Comparison of ENCODE assay signal across 8 cellular contexts in the genomic region with DNA sequence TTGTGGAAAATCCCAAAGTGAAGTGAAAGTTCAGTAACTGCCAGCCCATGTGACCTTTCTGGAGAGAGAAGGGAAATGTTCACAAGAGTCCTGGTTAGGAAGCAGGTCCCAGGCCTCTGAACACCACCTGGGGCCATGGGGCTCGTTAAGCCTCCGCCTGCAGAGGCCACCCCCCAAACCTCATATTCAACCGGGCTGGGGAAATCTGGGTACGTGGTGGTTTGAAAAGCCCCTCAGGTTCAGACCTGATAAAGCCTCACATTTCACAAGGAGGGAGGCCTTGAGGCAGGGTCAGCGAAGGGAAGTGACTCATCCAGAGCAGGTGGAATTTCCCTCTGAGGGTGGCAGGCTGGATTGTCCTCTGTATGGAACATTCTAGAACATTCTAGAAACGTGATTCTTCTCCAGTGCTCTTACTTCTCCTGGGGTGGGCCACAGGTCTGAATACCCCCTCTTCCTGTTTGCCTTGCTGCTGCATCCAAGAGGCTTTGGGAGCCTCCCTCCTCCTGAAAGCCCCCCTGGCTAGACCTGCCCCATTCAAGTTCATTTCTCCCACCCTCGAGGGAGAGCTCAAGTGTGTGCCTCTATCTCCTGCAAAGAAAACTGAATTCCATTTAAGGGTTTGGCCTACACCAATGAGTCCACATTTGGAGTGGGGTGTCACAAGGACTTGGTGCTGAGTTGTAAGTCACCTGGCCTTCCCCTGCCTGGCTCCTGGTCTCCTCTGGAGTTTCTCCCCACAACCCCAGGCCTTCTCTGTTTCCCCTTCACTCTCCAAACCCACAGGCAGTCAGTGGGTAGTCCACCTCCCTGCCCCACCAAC. TPM values are rescaled to one million over a fixed set of nuclear protein-coding genes. Genes with fewer than 3 reads are reported as not detected.
DNase-seq lines count a peak whose midpoint lies in the region; ATAC-seq and TF ChIP-seq lines count a peak whose summit lies in the region.

No MANE protein-coding gene starts in this region.

- H3K4me1 Mint-ChIP-seq in activated T-helper 17 cell treated with anti-CD3 and anti-CD28 coated beads, Interleukin-2, amount 50 U/mL, for 72 hours = peaks cover 40% of the 10 kb centered on the region

- peak; percentile 20 for ATAC-seq in HG03457 (IDR thresholded peaks at IDR 0.05; ENCODE audit: unreplicated experiment)
- ATAC-seq in activated T-helper 17 cell treated with anti-CD3 and anti-CD28 coated beads, Interleukin-2, amount 50 U/mL, for 72 hours (replicated peaks) = peak; percentile 59
- peak in 1 of 2 donors; percentile 8 for ATAC-seq in lower lobe of right lung

- no peaks in the 10 kb centered on the region for H3K36me3 ChIP-seq in lower lobe of right lung

- H3K36me3 Mint-ChIP-seq in activated T-helper 17 cell treated with anti-CD3 and anti-CD28 coated beads, Interleukin-2, amount 50 U/mL, for 72 hours (ENCODE audit: low read depth) = no peaks in the 10 kb centered on the region

- H3K9me3 Mint-ChIP-seq in activated T-helper 17 cell treated with anti-CD3 and anti-CD28 coated beads, Interleukin-2, amount 50 U/mL, for 72 hours = no peaks in the 10 kb centered on the region

- H3K4me3 Mint-ChIP-seq in activated T-helper 17 cell treated with anti-CD3 and anti-CD28 coated beads, Interleukin-2, amount 50 U/mL, for 72 hours = peak overlapping the region; percentile 76

- H3K4me3 ChIP-seq in GM12864 (ENCODE audit: low read depth, low read length) (no peak overlapping the region), lower lobe of right lung (no peak overlapping the region)

- peak overlapping the region; percentile 92 for H3K27ac Mint-ChIP-seq in activated T-helper 17 cell treated with anti-CD3 and anti-CD28 coated beads, Interleukin-2, amount 50 U/mL, for 72 hours

- no peaks in the 10 kb centered on the region for H3K27me3 ChIP-seq in lower lobe of right lung (ENCODE audit: low read depth)

- intact Hi-C loops in lower lobe of right lung (cut with DNase I) = no loop called here

- H3K4me1 ChIP-seq in lower lobe of right lung = peaks cover 62% of the 10 kb centered on the region

- peak; percentile 53 for DNase-seq in GM12864 (ENCODE audit: low read depth)
- peak; percentile 17 for DNase-seq in lower lobe of right lung
- DNase-seq in central memory CD4-positive, alpha-beta T cell = no peak
- DNase-seq in OCI-M1 (lab: John Stamatoyannopoulos, UW) = no peak
- DNase-seq in iPS-NIHi7 (ENCODE audit: extremely low spot score) = no peak
- no peak for DNase-seq in RPMI8226

- H3K27ac ChIP-seq in lower lobe of right lung = no peak overlapping the region

- H3K9me3 ChIP-seq in lower lobe of right lung = no peaks in the 10 kb centered on the region

- TF ChIP-seq CTCF in GM12864 (IDR thresholded peaks at IDR 0.05; ENCODE audit: low read depth, low read length, missing control alignments) (no peak), lower lobe of right lung (IDR thresholded peaks at IDR 0.05) (peak; percentile 37)

- no peaks in the 10 kb centered on the region for H3K27me3 Mint-ChIP-seq in activated T-helper 17 cell treated with anti-CD3 and anti-CD28 coated beads, Interleukin-2, amount 50 U/mL, for 72 hours

RNA-seq across cellular contexts. Expression of gene FXYD2, which starts 6.3 kb away (rescaled TPM):
- 1 to 10 TPM in 1 of 2 donors, not detected in 1; 1.4 TPM for total RNA-seq in activated T-helper 17 cell treated with anti-CD3 and anti-CD28 coated beads, Interleukin-2, amount 50 U/mL, for 72 hours
- total RNA-seq in lower lobe of right lung = 2.8 TPM

RNA-seq across cellular contexts. Expression of gene DSCAML1, which starts 21.2 kb away (rescaled TPM):
- total RNA-seq in activated T-helper 17 cell treated with anti-CD3 and anti-CD28 coated beads, Interleukin-2, amount 50 U/mL, for 72 hours = 1 to 10 TPM in 1 of 2 donors, not detected in 1; 2.8 TPM
- 0.95 TPM for total RNA-seq in lower lobe of right lung

RNA-seq across cellular contexts. Expression of gene FXYD6, which starts 58.2 kb away (rescaled TPM):
- total RNA-seq in activated T-helper 17 cell treated with anti-CD3 and anti-CD28 coated beads, Interleukin-2, amount 50 U/mL, for 72 hours = under 1 TPM in 1 of 2 donors, not detected in 1; 0.19 TPM
- 61.2 TPM for total RNA-seq in lower lobe of right lung

Comparison
In these comparisons a context has a peak if more than half of its experiments do, and no peak if none do; other contexts are left out.
1. DNase-seq: peak in GM12864 (single experiment) and lower lobe of right lung (single experiment); none in central memory CD4-positive, alpha-beta T cell (single experiment), OCI-M1 (single experiment), iPS-NIHi7 (single experiment) and RPMI8226 (single experiment).
2. RNA of gene FXYD6, which starts 58.2 kb away (total RNA-seq): 61.2 TPM in lower lobe of right lung (single experiment); 0.19 TPM in activated T-helper 17 cell treated with anti-CD3 and anti-CD28 coated beads, Interleukin-2, amount 50 U/mL, for 72 hours; every median in the first group is over 10 times any median in the second.